In genomic region chrX:115190636-115191489, GRCh38 we compare ENCODE assay signal across 10 cellular contexts. TPM values are rescaled to one million over a fixed set of nuclear protein-coding genes. Genes with fewer than 3 reads are reported as not detected.
"Had no signal": no experiment of that assay in that cellular context is flagged by ENCODE, and none has a peak within 500 bp of the region (broad histone marks: within the 10 kb centered on the region; RNA-seq: fewer than 3 reads in every experiment).

No MANE protein-coding gene starts in this region.

- FAIRE-seq: HepG2, HTR-8/SVneo, K562 had no signal

- H3K27ac ChIP-seq: HL-60 had no signal

- H3K4me3 ChIP-seq: K562 had no signal

- DNase-seq: IMR-90, KBM-7, KG1 had no signal

RNA-seq across cellular contexts. Expression of gene RBMXL3, which starts 1.7 kb away (rescaled TPM):
- total RNA-seq: HepG2, HT-29, HT1080, IMR-90 had no signal
- polyA plus RNA-seq: HepG2, IgD-negative memory B cell, IMR-90 had no signal

RNA-seq across cellular contexts. Expression of gene LRCH2, which starts 43.0 kb away (rescaled TPM):
- total RNA-seq: HepG2, HT-29 had no signal
- polyA plus RNA-seq: HepG2, IgD-negative memory B cell had no signal
